In genomic region chr1:70204578-70204977, GRCh38 we compare ENCODE assay signal across 8 cellular contexts. TPM values are rescaled to one million over a fixed set of nuclear protein-coding genes. Genes with fewer than 3 reads are reported as not detected.
DNase-seq lines count a peak whose midpoint lies in the region; ATAC-seq, FAIRE-seq and TF ChIP-seq lines count a peak whose summit lies in the region.

No MANE protein-coding gene starts in this region.

- FAIRE-seq in HTR-8/SVneo (lab: Jason Lieb, UNC): no peak

- H3F3A ChIP-seq in PC-3 (ENCODE audit: low read length, unreplicated experiment): no peaks in the 10 kb centered on the region

- no peaks in the 10 kb centered on the region for H3K9me2 ChIP-seq in PC-3 (replicated peaks; ENCODE audit: low read length)

- H3K9me3 ChIP-seq in PC-3 (ENCODE audit: low read length): no peaks in the 10 kb centered on the region
- no peaks in the 10 kb centered on the region for H3K9me3 ChIP-seq in parathyroid adenoma (ENCODE audit: control insufficient read depth, low read length)
- H3K9me3 ChIP-seq in thyroid gland: no peaks in the 10 kb centered on the region

- TF ChIP-seq CTCF in GM12864 (IDR thresholded peaks at IDR 0.05; ENCODE audit: low read depth, low read length, missing control alignments) (no peak), PC-3 (conservative IDR thresholded peaks at IDR 0.05; ENCODE audit: low read depth, low read length) (no peak), epithelial cell of proximal tubule (conservative IDR thresholded peaks at IDR 0.05; ENCODE audit: low read depth, low read length) (no peak), parathyroid adenoma (IDR thresholded peaks at IDR 0.05) (no peak), thyroid gland (IDR thresholded peaks at IDR 0.05) (no peak)

- H3K4me2 ChIP-seq in PC-3 (ENCODE audit: low read length): peak overlapping the region; percentile 94
- peak overlapping the region; percentile 69 for H3K4me2 ChIP-seq in parathyroid adenoma (ENCODE audit: low read length)

- POLR2A ChIA-PET in PC-3 (lab: Charles Lee; ENCODE audit: unreplicated experiment): interaction anchor here (1.6 kb wide), 1 partner anchor 17 kb away, joined by 13 read pairs; the partner anchor contains the start of gene SRSF11

- H3K4me3 ChIP-seq in GM12864 (ENCODE audit: low read depth, low read length) (peak overlapping the region; percentile 93), PC-3 (ENCODE audit: low read length) (peak overlapping the region; percentile 85), epithelial cell of proximal tubule (ENCODE audit: low read depth, low read length) (peak overlapping the region; percentile 96), parathyroid adenoma (ENCODE audit: low read depth, low read length) (peak overlapping the region; percentile 88), thyroid gland (replicated peaks in 1 of 3) (peak overlapping the region in 1 of 3 donors; percentile 60)

- H2AFZ ChIP-seq in PC-3 (ENCODE audit: low read length) (peak overlapping the region; percentile 84), parathyroid adenoma (no peak overlapping the region)

- BruUV-seq in PC-3 (replicated peaks; lab: Mats Ljungman, UMichigan): no TSS peak

- H3K9ac ChIP-seq in PC-3 (ENCODE audit: low read length) (peak overlapping the region; percentile 93), parathyroid adenoma (no peak overlapping the region)

- peaks cover 12% of the 10 kb centered on the region for H3K4me1 ChIP-seq in PC-3 (ENCODE audit: insufficient read depth, low read length)
- H3K4me1 ChIP-seq in parathyroid adenoma: no peaks in the 10 kb centered on the region
- peaks cover 19% of the 10 kb centered on the region in 2 donors for H3K4me1 ChIP-seq in thyroid gland

- H3K27me3 ChIP-seq in PC-3 (ENCODE audit: low read length) (no peaks in the 10 kb centered on the region), parathyroid adenoma (ENCODE audit: control insufficient read depth, insufficient read depth, low read length) (no peaks in the 10 kb centered on the region), thyroid gland (no peaks in the 10 kb centered on the region)

- H3K79me2 ChIP-seq in PC-3 (ENCODE audit: low read length): peaks cover 95% of the 10 kb centered on the region
- H3K79me2 ChIP-seq in parathyroid adenoma: peaks cover 19% of the 10 kb centered on the region

- no peak for TF ChIP-seq POLR2A in thyroid gland (IDR thresholded peaks at IDR 0.05)

- H3K36me3 ChIP-seq in PC-3 (ENCODE audit: low read depth, low read length) (peaks cover 12% of the 10 kb centered on the region; the same call in 1 of the 2 replicates), parathyroid adenoma (ENCODE audit: control insufficient read depth, insufficient read depth, low read length) (no peaks in the 10 kb centered on the region), thyroid gland (peaks cover 0 to 3% of the 10 kb centered on the region in 2 donors)

- intact Hi-C loops in PC-3 (cut with micrococcal nuclease) (loop anchor here (2.0 kb wide), 2 partner anchors 16 to 72 kb away; partner anchors contain the start of gene SRSF11), thyroid gland (cut with DNase I) (no loop called here)

- whole genome bisulfite sequencing in thyroid gland, 2 donors: 0 to 3% methylated on average over 3 of the region's 3 CpGs

- CTCF ChIA-PET in PC-3 (lab: Charles Lee): no interaction called here

- no peak overlapping the region for H3K27ac ChIP-seq in PC-3 (ENCODE audit: low read length)
- H3K27ac ChIP-seq in parathyroid adenoma: no peak overlapping the region
- H3K27ac ChIP-seq in thyroid gland: peak overlapping the region in 1 of 3 donors; percentile 82

- no peaks in the 10 kb centered on the region for H4K20me1 ChIP-seq in PC-3 (ENCODE audit: low read length)

- ATAC-seq in PC-3: peak; percentile 34

- DNase-seq in GM12864 (ENCODE audit: low read depth) (no peak), PC-3 (no peak), epithelial cell of proximal tubule (ENCODE audit: low read depth) (no peak), HTR-8/SVneo (ENCODE audit: insufficient read length, low spot score) (no peak), epidermal melanocyte (ENCODE audit: insufficient read length, low spot score) (no peak), NCI-H1105 treated with DMSO at 0.1 percent for 48 hours (lab: John Stamatoyannopoulos, UW) (no peak), thyroid gland (no peak)

RNA-seq across cellular contexts. Expression of gene LRRC40, which starts 0.8 kb away (rescaled TPM):
- total RNA-seq in PC-3 (2014; rRNA removed): 17.9 and 18.4 TPM in 2 replicates
- total RNA-seq in epithelial cell of proximal tubule: 28.1 and 32.8 TPM in 2 replicates
- total RNA-seq in thyroid gland: 10 to 100 TPM; 13.2 to 21.9 (median 17.0) TPM

RNA-seq across cellular contexts. Expression of gene SRSF11, which starts 16.6 kb away (rescaled TPM):
- total RNA-seq in PC-3 (2014; rRNA removed) (98.7 and 112 TPM in 2 replicates), epithelial cell of proximal tubule (71.7 and 73.2 TPM in 2 replicates), thyroid gland (100 to 1,000 TPM; 139 to 325 (median 258) TPM)
